Comparison of ENCODE assay signal across 8 cellular contexts in genomic region chr19:39401549-39402416, GRCh38. TPM values are rescaled to one million over a fixed set of nuclear protein-coding genes. Genes with fewer than 3 reads are reported as not detected.
DNase-seq lines count a peak whose midpoint lies in the region; ATAC-seq and TF ChIP-seq lines count a peak whose summit lies in the region.

No MANE protein-coding gene starts in this region.

- DNase-seq in Right ventricle myocardium inferior (ENCODE audit: missing footprints) (peak; percentile 77), cardiac septum (ENCODE audit: low spot score) (no peak), PC-9 (peak; percentile 5 to 29), cardiac muscle cell (ENCODE audit: low read depth in 1 of 2, low spot score in 1 of 2) (peak in 1 of 2 donors; percentile 66), retinal pigment epithelial cell (ENCODE audit: low read depth) (no peak), HCEC 1CT (no peak)
- DNase-seq in activated effector memory CD4-positive, alpha-beta T cell treated with anti-CD3 and anti-CD28 coated beads, Interleukin-2, amount 50 U/mL, for 16 hours = peak; percentile 94

- H3K9me3 ChIP-seq in PC-9 (ENCODE audit: insufficient read depth, low read depth) = no peaks in the 10 kb centered on the region
- H3K9me3 ChIP-seq in cardiac muscle cell (ENCODE audit: low read depth) = no peaks in the 10 kb centered on the region

- intact Hi-C loops in Right ventricle myocardium inferior (cut with DNase I) = no loop called here
- intact Hi-C loops in cardiac septum (cut with DNase I) = loop anchor here (1.0 kb wide), 1 partner anchor 10 kb away; no protein-coding TSS in a partner anchor
- intact Hi-C loops in PC-9 (cut with micrococcal nuclease; ENCODE audit: unreplicated experiment) = no loop called here

- peak overlapping the region; percentile 98 for H3K27ac ChIP-seq in PC-9
- peak overlapping the region; percentile 91 for H3K27ac ChIP-seq in cardiac muscle cell

- H3K9me2 ChIP-seq in PC-9 (ENCODE audit: insufficient read depth) = no peaks in the 10 kb centered on the region

- peak overlapping the region; percentile 41; the same call in 1 of the 2 replicates for H2AFZ ChIP-seq in PC-9

- H3K4me1 ChIP-seq in PC-9 (replicated peaks; ENCODE audit: insufficient read depth) (peaks cover 56% of the 10 kb centered on the region), cardiac muscle cell (ENCODE audit: low read depth) (peaks cover 19% of the 10 kb centered on the region)

- peak overlapping the region; percentile 82; the same call in 1 of the 2 replicates for H3K4me3 ChIP-seq in PC-9
- H3K4me3 ChIP-seq in cardiac muscle cell = peak overlapping the region; percentile 29
- peak overlapping the region; percentile 53 for H3K4me3 ChIP-seq in retinal pigment epithelial cell (ENCODE audit: low read length)

- H3K27me3 ChIP-seq in PC-9 (ENCODE audit: insufficient read depth, low read depth) = no peaks in the 10 kb centered on the region
- H3K27me3 ChIP-seq in cardiac muscle cell = no peaks in the 10 kb centered on the region

- no peaks in the 10 kb centered on the region for H3K36me3 ChIP-seq in PC-9 (ENCODE audit: low read depth)
- no peaks in the 10 kb centered on the region for H3K36me3 ChIP-seq in cardiac muscle cell

- BruUV-seq in PC-9 (replicated peaks; lab: Mats Ljungman, UMichigan) = no TSS peak

- peaks cover 80% of the 10 kb centered on the region for H3F3A ChIP-seq in PC-9 (ENCODE audit: insufficient read depth, low read depth)

- TF ChIP-seq CTCF in PC-9 (conservative IDR thresholded peaks at IDR 0.05) = no peak
- TF ChIP-seq CTCF in cardiac muscle cell (IDR thresholded peaks at IDR 0.05; ENCODE audit: low read depth, low read length) = no peak
- no peak for TF ChIP-seq CTCF in retinal pigment epithelial cell (conservative IDR thresholded peaks at IDR 0.05; ENCODE audit: low read depth, low read length)

- H3K4me2 ChIP-seq in PC-9 = peak overlapping the region; percentile 99

- POLR2A ChIA-PET in PC-9 (lab: Charles Lee; ENCODE audit: unreplicated experiment) = interaction anchor here (0.5 to 1.0 kb wide), 6 partner anchors 7 to 719 kb away, joined by 3 to 18 read pairs (median 4); partner anchors contain the start of gene PLEKHG2

- CTCF ChIA-PET in PC-9 (lab: Charles Lee) = interaction anchor here (1.9 kb wide), 1 partner anchor 10 kb away, joined by 4 read pairs; no protein-coding TSS in a partner anchor

- no peaks in the 10 kb centered on the region for H4K20me1 ChIP-seq in PC-9 (ENCODE audit: insufficient read depth)

- ATAC-seq in Right ventricle myocardium inferior (no peak), GM18519 (IDR thresholded peaks at IDR 0.05; ENCODE audit: low FRiP score, unreplicated experiment) (no peak)

- peaks cover under 1% of the 10 kb centered on the region; the same call in 1 of the 2 replicates for H3K79me2 ChIP-seq in PC-9 (ENCODE audit: low read depth)

RNA-seq across cellular contexts. Expression of gene ZFP36, which starts 4.9 kb away (rescaled TPM):
- total RNA-seq in Right ventricle myocardium inferior (48.7 TPM), cardiac septum (53.0 TPM), PC-9 (2021) (31.0 and 36.3 TPM in 2 replicates), cardiac muscle cell (13.6 and 14.6 TPM in 2 replicates)
- polyA plus RNA-seq in cardiac muscle cell = 51.2 and 53.4 TPM in 2 replicates

RNA-seq across cellular contexts. Expression of gene MED29, which starts 10.6 kb away (rescaled TPM):
- 21.8 TPM for total RNA-seq in Right ventricle myocardium inferior
- total RNA-seq in cardiac septum = 26.3 TPM
- total RNA-seq in PC-9 (2021) = 18.6 and 30.9 TPM in 2 replicates
- 43.8 and 70.6 TPM in 2 replicates for total RNA-seq in cardiac muscle cell
- polyA plus RNA-seq in cardiac muscle cell = 59.6 and 67.3 TPM in 2 replicates

RNA-seq across cellular contexts. Expression of gene PLEKHG2, which starts 10.7 kb away (rescaled TPM):
- total RNA-seq in Right ventricle myocardium inferior (10.4 TPM), cardiac septum (25.1 TPM), PC-9 (2021) (26.1 and 32.1 TPM in 2 replicates), cardiac muscle cell (40.7 and 45.4 TPM in 2 replicates)
- 30.5 and 40.0 TPM in 2 replicates for polyA plus RNA-seq in cardiac muscle cell

RNA-seq across cellular contexts. Expression of gene PAF1, which starts 10.9 kb away (rescaled TPM):
- total RNA-seq in Right ventricle myocardium inferior (34.5 TPM), cardiac septum (38.0 TPM), PC-9 (2021) (54.3 and 61.1 TPM in 2 replicates), cardiac muscle cell (61.9 and 62.2 TPM in 2 replicates)
- 64.4 and 78.3 TPM in 2 replicates for polyA plus RNA-seq in cardiac muscle cell

RNA-seq across cellular contexts. Expression of gene RPS16, which starts 34.0 kb away (rescaled TPM):
- 1,258 TPM for total RNA-seq in Right ventricle myocardium inferior
- total RNA-seq in cardiac septum = 1,084 TPM
- 2,510 and 2,860 TPM in 2 replicates for total RNA-seq in PC-9 (2021)
- 369 and 374 TPM in 2 replicates for total RNA-seq in cardiac muscle cell
- 508 and 542 TPM in 2 replicates for polyA plus RNA-seq in cardiac muscle cell

Comparison
In these comparisons a context has a peak if more than half of its experiments do, and no peak if none do; other contexts are left out.
1. DNase-seq: peak in Right ventricle myocardium inferior (single experiment), PC-9 (2 of 2) and activated effector memory CD4-positive, alpha-beta T cell treated with anti-CD3 and anti-CD28 coated beads, Interleukin-2, amount 50 U/mL, for 16 hours (single experiment); none in cardiac septum (single experiment), retinal pigment epithelial cell (single experiment) and HCEC 1CT (single experiment).
2. H3K4me3 ChIP-seq: peak in every context shown above with its lines; median percentile 82 in PC-9; 53 in retinal pigment epithelial cell; 29 in cardiac muscle cell.